19 cellular contexts compared by ENCODE assay signal in genomic region chr13:73578251-73578875, GRCh38.
"Had no signal": no experiment of that assay in that cellular context is flagged by ENCODE, and none has a peak within 500 bp of the region (broad histone marks: within the 10 kb centered on the region; RNA-seq: fewer than 3 reads in every experiment).

No MANE protein-coding gene starts in this region.

- H3K36me3 Mint-ChIP-seq: stimulated activated memory B cell treated with anti-CD40 and anti-IgM and Interleukin-4, amounts not matched to agents 10 μg/mL and 1 μg/mL and 100 μg/mL, for 72 hours had no signal

- H3K9me3 ChIP-seq: body of pancreas, left lung, tibial artery had no signal

- H3K4me1 Mint-ChIP-seq: stimulated activated memory B cell treated with anti-CD40 and anti-IgM and Interleukin-4, amounts not matched to agents 10 μg/mL and 1 μg/mL and 100 μg/mL, for 72 hours had no signal

- H3K27me3 Mint-ChIP-seq: dendritic cell treated with granulocyte-macrophage colony-stimulating factor and Interleukin-4, amounts not matched to agents 40 ng/mL and 50 ng/mL, for 4 days; stimulated activated memory B cell treated with anti-CD40 and anti-IgM and Interleukin-4, amounts not matched to agents 10 μg/mL and 1 μg/mL and 100 μg/mL, for 72 hours had no signal

- FAIRE-seq: kidney, urothelium cell line had no signal

- DNase-seq: activated CD4-positive, alpha-beta T cell treated with anti-CD3 and anti-CD28 coated beads for 1 hour; activated CD4-positive, alpha-beta T cell treated with anti-CD3 and anti-CD28 coated beads, Interleukin-2, amount 50 U/mL, for 48 hours; activated naive CD4-positive, alpha-beta T cell treated with anti-CD3 and anti-CD28 coated beads, Interleukin-2, amount 50 U/mL, for 16 hours; activated T-cell treated with anti-CD3 and anti-CD28 coated beads, Interleukin-2, amount 50 U/mL, for 1 hour; amniotic stem cell; body of pancreas; cerebellar nuclear complex; effector memory CD4-positive, alpha-beta T cell; hippocampal formation; kidney; left lung; mammary epithelial cell; tibial artery had no signal

- H3K4me1 ChIP-seq: body of pancreas, left lung, tibial artery had no signal

- H3K36me3 ChIP-seq: left lung, tibial artery had no signal

- H3K4me3 Mint-ChIP-seq: dendritic cell treated with granulocyte-macrophage colony-stimulating factor and Interleukin-4, amounts not matched to agents 40 ng/mL and 50 ng/mL, for 4 days; neural crest cell; stimulated activated memory B cell treated with anti-CD40 and anti-IgM and Interleukin-4, amounts not matched to agents 10 μg/mL and 1 μg/mL and 100 μg/mL, for 72 hours had no signal

- H3K27me3 ChIP-seq: body of pancreas, left lung, tibial artery had no signal

- H3K4me3 ChIP-seq: body of pancreas, left lung, tibial artery had no signal

- H3K9me3 Mint-ChIP-seq: stimulated activated memory B cell treated with anti-CD40 and anti-IgM and Interleukin-4, amounts not matched to agents 10 μg/mL and 1 μg/mL and 100 μg/mL, for 72 hours had no signal

- H3K27ac ChIP-seq: body of pancreas, epithelial cell of prostate, left lung, tibial artery, VCaP had no signal

- H3K27ac Mint-ChIP-seq: dendritic cell treated with granulocyte-macrophage colony-stimulating factor and Interleukin-4, amounts not matched to agents 40 ng/mL and 50 ng/mL, for 4 days; stimulated activated memory B cell treated with anti-CD40 and anti-IgM and Interleukin-4, amounts not matched to agents 10 μg/mL and 1 μg/mL and 100 μg/mL, for 72 hours had no signal
